In the genomic region with DNA sequence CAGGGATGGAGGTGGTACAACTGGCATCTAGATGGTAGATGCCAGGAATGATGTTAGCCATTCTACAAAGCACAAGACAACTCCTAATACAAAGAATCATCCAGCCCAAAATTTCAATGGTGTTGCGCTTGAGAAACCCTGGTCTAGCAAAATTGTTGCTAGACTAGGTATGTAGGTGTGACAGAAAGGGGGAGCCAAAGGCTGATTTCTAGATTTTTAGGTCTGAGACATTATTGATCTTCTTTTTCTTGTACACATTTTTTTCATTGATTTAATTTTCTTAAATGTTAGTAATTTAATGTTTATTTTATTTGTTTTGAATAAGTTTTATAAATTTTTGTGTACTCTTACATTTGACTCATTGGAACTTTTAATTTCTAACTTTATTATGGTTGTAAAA, we compare ENCODE assay signal across 2 cellular contexts.
TF ChIP-seq lines count a peak whose summit lies in the region.

No MANE protein-coding gene starts in this region.

TF ChIP-seq in HCT116, 20 proteins besides CTCF, POLR2A, EP300 and RAD21:
- no peak for TF ChIP-seq SIN3A (IDR thresholded peaks at IDR 0.05; ENCODE audit: low read depth)
- TF ChIP-seq, protein P1, sequence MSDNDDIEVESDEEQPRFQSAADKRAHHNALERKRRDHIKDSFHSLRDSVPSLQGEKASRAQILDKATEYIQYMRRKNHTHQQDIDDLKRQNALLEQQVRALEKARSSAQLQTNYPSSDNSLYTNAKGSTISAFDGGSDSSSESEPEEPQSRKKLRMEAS (IDR thresholded peaks at IDR 0.05) = no peak
- TF ChIP-seq, protein P2, sequence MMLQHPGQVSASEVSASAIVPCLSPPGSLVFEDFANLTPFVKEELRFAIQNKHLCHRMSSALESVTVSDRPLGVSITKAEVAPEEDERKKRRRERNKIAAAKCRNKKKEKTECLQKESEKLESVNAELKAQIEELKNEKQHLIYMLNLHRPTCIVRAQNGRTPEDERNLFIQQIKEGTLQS (IDR thresholded peaks at IDR 0.05) = no peak
- no peak for TF ChIP-seq SRF (IDR thresholded peaks at IDR 0.05; ENCODE audit: low read depth)
- TF ChIP-seq EGR1 (IDR thresholded peaks at IDR 0.05; ENCODE audit: low read depth) = no peak
- TF ChIP-seq TCF7L2 (IDR thresholded peaks at IDR 0.05; ENCODE audit: borderline replicate concordance, extremely low read depth, insufficient read depth, insufficient read length) = no peak
- TF ChIP-seq ZFX (IDR thresholded peaks at IDR 0.05) = no peak
- TF ChIP-seq EZH2phosphoT487 (IDR thresholded peaks at IDR 0.05; ENCODE audit: borderline replicate concordance) = no peak
- TF ChIP-seq CBX3 (IDR thresholded peaks at IDR 0.05; ENCODE audit: low read depth) = no peak
- no peak for TF ChIP-seq ELF1 (IDR thresholded peaks at IDR 0.05; ENCODE audit: borderline replicate concordance, low read depth)
- TF ChIP-seq JUND (IDR thresholded peaks at IDR 0.05) = no peak
- no peak for TF ChIP-seq EZH2 (IDR thresholded peaks at IDR 0.05)
- TF ChIP-seq ZNF274 (IDR thresholded peaks at IDR 0.05; ENCODE audit: low read depth, low read length) = no peak
- TF ChIP-seq SP1 (IDR thresholded peaks at IDR 0.05; ENCODE audit: low read depth) = no peak
- TF ChIP-seq FOSL1 (IDR thresholded peaks at IDR 0.05; ENCODE audit: low read depth) = no peak
- no peak for TF ChIP-seq REST (IDR thresholded peaks at IDR 0.05; ENCODE audit: low read depth)
TF ChIP-seq in HCT116: peak in this region for 0.

TF ChIP-seq in GM12878, 131 proteins besides CTCF, POLR2A, EP300 and RAD21:
- TF ChIP-seq ZNF622 (IDR thresholded peaks at IDR 0.05) (no peak), KLF5 (IDR thresholded peaks at IDR 0.05; ENCODE audit: partially characterized antibody) (no peak), CREM (IDR thresholded peaks at IDR 0.05; ENCODE audit: low read depth) (no peak), IKZF1 (conservative IDR thresholded peaks at IDR 0.05) (no peak), IKZF2 (IDR thresholded peaks at IDR 0.05) (no peak), STAT3 (IDR thresholded peaks at IDR 0.05; ENCODE audit: low read depth, low read length) (no peak), TCF12 (IDR thresholded peaks at IDR 0.05; ENCODE audit: low read depth, low read length) (no peak), SPI1 (IDR thresholded peaks at IDR 0.05; ENCODE audit: borderline replicate concordance, insufficient read depth, low read depth, low read length) (no peak), HCFC1 (IDR thresholded peaks at IDR 0.05; ENCODE audit: low read length) (no peak)
- TF ChIP-seq, protein P3, sequence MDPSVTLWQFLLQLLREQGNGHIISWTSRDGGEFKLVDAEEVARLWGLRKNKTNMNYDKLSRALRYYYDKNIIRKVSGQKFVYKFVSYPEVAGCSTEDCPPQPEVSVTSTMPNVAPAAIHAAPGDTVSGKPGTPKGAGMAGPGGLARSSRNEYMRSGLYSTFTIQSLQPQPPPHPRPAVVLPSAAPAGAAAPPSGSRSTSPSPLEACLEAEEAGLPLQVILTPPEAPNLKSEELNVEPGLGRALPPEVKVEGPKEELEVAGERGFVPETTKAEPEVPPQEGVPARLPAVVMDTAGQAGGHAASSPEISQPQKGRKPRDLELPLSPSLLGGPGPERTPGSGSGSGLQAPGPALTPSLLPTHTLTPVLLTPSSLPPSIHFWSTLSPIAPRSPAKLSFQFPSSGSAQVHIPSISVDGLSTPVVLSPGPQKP (IDR thresholded peaks at IDR 0.05; ENCODE audit: low read depth, low read length) = no peak
- TF ChIP-seq, protein P4, sequence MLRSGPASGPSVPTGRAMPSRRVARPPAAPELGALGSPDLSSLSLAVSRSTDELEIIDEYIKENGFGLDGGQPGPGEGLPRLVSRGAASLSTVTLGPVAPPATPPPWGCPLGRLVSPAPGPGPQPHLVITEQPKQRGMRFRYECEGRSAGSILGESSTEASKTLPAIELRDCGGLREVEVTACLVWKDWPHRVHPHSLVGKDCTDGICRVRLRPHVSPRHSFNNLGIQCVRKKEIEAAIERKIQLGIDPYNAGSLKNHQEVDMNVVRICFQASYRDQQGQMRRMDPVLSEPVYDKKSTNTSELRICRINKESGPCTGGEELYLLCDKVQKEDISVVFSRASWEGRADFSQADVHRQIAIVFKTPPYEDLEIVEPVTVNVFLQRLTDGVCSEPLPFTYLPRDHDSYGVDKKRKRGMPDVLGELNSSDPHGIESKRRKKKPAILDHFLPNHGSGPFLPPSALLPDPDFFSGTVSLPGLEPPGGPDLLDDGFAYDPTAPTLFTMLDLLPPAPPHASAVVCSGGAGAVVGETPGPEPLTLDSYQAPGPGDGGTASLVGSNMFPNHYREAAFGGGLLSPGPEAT (IDR thresholded peaks at IDR 0.05; ENCODE audit: low read depth) = no peak
TF ChIP-seq in GM12878: peak in this region for 0.
